In genomic region chr10:105742184-105742583, GRCh38 we compare ENCODE assay signal across 17 cellular contexts.
A peak's percentile ranks its signal among the peaks of the same experiment; 100 is the strongest.
DNase-seq lines count a peak whose midpoint lies in the region; ATAC-seq and TF ChIP-seq lines count a peak whose summit lies in the region.
"Had no signal": no experiment of that assay in that cellular context is flagged by ENCODE, and none has a peak within 500 bp of the region (broad histone marks: within the 10 kb centered on the region; RNA-seq: fewer than 3 reads in every experiment).

No MANE protein-coding gene starts in this region.

- TF ChIP-seq CTCF in A673 (conservative IDR thresholded peaks at IDR 0.05; ENCODE audit: low read depth, low read length) (no peak), NB4 (IDR thresholded peaks at IDR 0.05; ENCODE audit: low read depth, low read length) (no peak), astrocyte of the spinal cord (IDR thresholded peaks at IDR 0.05; ENCODE audit: low read depth, low read length) (no peak), smooth muscle cell (IDR thresholded peaks at IDR 0.05; ENCODE audit: borderline replicate concordance, insufficient read depth, poor library complexity, severe bottlenecking) (no peak)
- TF ChIP-seq CTCF in activated CD8-positive, alpha-beta T cell treated with anti-CD3 and anti-CD28 coated beads for 36 hours (IDR thresholded peaks at IDR 0.05): no peak

- no peaks in the 10 kb centered on the region for H3K4me1 Mint-ChIP-seq in activated CD8-positive, alpha-beta T cell treated with anti-CD3 and anti-CD28 coated beads for 36 hours (ENCODE audit: low read depth)
- H3K4me1 Mint-ChIP-seq: neural crest cell had no signal

- no peaks in the 10 kb centered on the region for H3K79me2 ChIP-seq in smooth muscle cell (ENCODE audit: low read depth)

- H3K9ac ChIP-seq in smooth muscle cell (ENCODE audit: low read depth): no peak overlapping the region

- H3F3A ChIP-seq in smooth muscle cell (ENCODE audit: low read depth): no peaks in the 10 kb centered on the region

- in situ Hi-C loops in astrocyte of the spinal cord (cut with HindIII; ENCODE audit: low sequenced_read_pairs): no loop called here

- H3K27me3 ChIP-seq in A673 (replicated peaks; ENCODE audit: insufficient read depth, low read depth, low read length, poor library complexity) (no peaks in the 10 kb centered on the region), smooth muscle cell (ENCODE audit: low read depth) (no peaks in the 10 kb centered on the region)
- H3K27me3 ChIP-seq: suprapubic skin had no signal

- H3K4me2 ChIP-seq in smooth muscle cell: no peak overlapping the region

- H3K36me3 ChIP-seq in A673 (ENCODE audit: insufficient read depth, low read length, poor library complexity, severe bottlenecking) (no peaks in the 10 kb centered on the region), smooth muscle cell (ENCODE audit: low read depth) (no peaks in the 10 kb centered on the region)
- H3K36me3 ChIP-seq: suprapubic skin had no signal

- H3K4me3 Mint-ChIP-seq in activated CD8-positive, alpha-beta T cell treated with anti-CD3 and anti-CD28 coated beads for 36 hours: no peak overlapping the region
- H3K4me3 Mint-ChIP-seq: activated T-helper 1 cell treated with anti-CD3 and anti-CD28 coated beads, Interleukin-12 subunit alpha, Interleukin-12 subunit beta, Interleukin-2, Interleukin-4 antibody, amounts not matched to agents 30 ng/mL and 10 ng/mL and 1 ng/mL, durations not matched to agents 14 hours and 24 hours and 36 hours; neural crest cell had no signal

- H2AFZ ChIP-seq in smooth muscle cell (ENCODE audit: low read depth): no peak overlapping the region

- POLR2A ChIA-PET in A673 (lab: Charles Lee; ENCODE audit: low non-redundant PET): no interaction called here
- POLR2A ChIA-PET in activated CD8-positive, alpha-beta T cell treated with anti-CD3 and anti-CD28 coated beads for 36 hours (lab: Charles Lee): no interaction called here

- H3K9me3 Mint-ChIP-seq in activated CD8-positive, alpha-beta T cell treated with anti-CD3 and anti-CD28 coated beads for 36 hours: peaks cover 3% of the 10 kb centered on the region
- H3K9me3 Mint-ChIP-seq: activated T-helper 1 cell treated with anti-CD3 and anti-CD28 coated beads, Interleukin-12 subunit alpha, Interleukin-12 subunit beta, Interleukin-2, Interleukin-4 antibody, amounts not matched to agents 30 ng/mL and 10 ng/mL and 1 ng/mL, durations not matched to agents 14 hours and 24 hours and 36 hours had no signal

- peak; percentile 68 for DNase-seq in A673 (ENCODE audit: low spot score)
- peak; percentile 4 for DNase-seq in NB4 (ENCODE audit: low read depth)
- peak; percentile 1 for DNase-seq in astrocyte of the spinal cord (ENCODE audit: low read depth, low spot score)
- peak; percentile 47 for DNase-seq in kidney tubule cell (ENCODE audit: low spot score)
- no peak for DNase-seq in smooth muscle cell (lab: John Stamatoyannopoulos, UW; ENCODE audit: unreplicated experiment)
- DNase-seq in AML-193 (lab: John Stamatoyannopoulos, UW): no peak
- no peak for DNase-seq in activated CD8-positive, alpha-beta T cell treated with anti-CD3 and anti-CD28 coated beads for 36 hours
- no peak for DNase-seq in iPS-NIHi11 (ENCODE audit: low spot score)
- DNase-seq: kidney glomerular epithelial cell; midbrain; NCI-H1930; stimulated activated CD4-positive, alpha-beta T cell treated with anti-CD3 and anti-CD28 coated beads, Interleukin-15, amount 100 ng/mL, for 24 hours had no signal

- H3K4me1 ChIP-seq in A673 (ENCODE audit: insufficient read depth, low read length, poor library complexity, severe bottlenecking) (peaks cover 8% of the 10 kb centered on the region), smooth muscle cell (ENCODE audit: low read depth) (no peaks in the 10 kb centered on the region)
- H3K4me1 ChIP-seq: suprapubic skin had no signal

- 12% methylated on average over 1 of the region's 1 CpG for WGBS in smooth muscle cell (ENCODE audit: low lambda C conversion rate)

- no TSS peak for BruUV-seq in A673 (replicated peaks; lab: Mats Ljungman, UMichigan)

- CTCF ChIA-PET in A673 (lab: Charles Lee): no interaction called here
- CTCF ChIA-PET in activated CD8-positive, alpha-beta T cell treated with anti-CD3 and anti-CD28 coated beads for 36 hours (lab: Charles Lee): no interaction called here

- H3K27ac ChIP-seq in A673 (ENCODE audit: low read depth, low read length, poor library complexity, severe bottlenecking) (no peak overlapping the region), smooth muscle cell (ENCODE audit: low read depth) (no peak overlapping the region)
- H3K27ac ChIP-seq: suprapubic skin had no signal

- no peaks in the 10 kb centered on the region for H3K27me3 Mint-ChIP-seq in activated CD8-positive, alpha-beta T cell treated with anti-CD3 and anti-CD28 coated beads for 36 hours

- no peaks in the 10 kb centered on the region for H3K36me3 Mint-ChIP-seq in activated CD8-positive, alpha-beta T cell treated with anti-CD3 and anti-CD28 coated beads for 36 hours (ENCODE audit: low read depth)
- H3K36me3 Mint-ChIP-seq: activated naive CD4-positive, alpha-beta T cell treated with anti-CD3 and anti-CD28 coated beads, Interleukin-2, amount 50 U/mL, for 72 hours; brain had no signal

- no peak for TF ChIP-seq POLR2A in NB4 (IDR thresholded peaks at IDR 0.05; ENCODE audit: extremely low read depth, insufficient read length)

- intact Hi-C loops in A673 (cut with micrococcal nuclease; ENCODE audit: unreplicated experiment): no loop called here
- intact Hi-C loops in activated CD8-positive, alpha-beta T cell treated with anti-CD3 and anti-CD28 coated beads for 36 hours (cut with micrococcal nuclease): no loop called here

- no peaks in the 10 kb centered on the region for H4K20me1 ChIP-seq in smooth muscle cell (ENCODE audit: low read depth)

- H3K9me3 ChIP-seq in A673 (ENCODE audit: low read depth, low read length, poor library complexity, severe bottlenecking) (no peaks in the 10 kb centered on the region), smooth muscle cell (replicated peaks; ENCODE audit: low read depth) (no peaks in the 10 kb centered on the region)
- H3K9me3 ChIP-seq: suprapubic skin had no signal

- no peak overlapping the region for H3K4me3 ChIP-seq in A673 (ENCODE audit: low read depth, low read length, poor library complexity, severe bottlenecking)
- no peak overlapping the region for H3K4me3 ChIP-seq in NB4 (ENCODE audit: low read depth, low read length)
- no peak overlapping the region for H3K4me3 ChIP-seq in astrocyte of the spinal cord (ENCODE audit: low read depth, low read length)
- no peak overlapping the region for H3K4me3 ChIP-seq in smooth muscle cell
- H3K4me3 ChIP-seq: suprapubic skin had no signal

- ATAC-seq in activated CD8-positive, alpha-beta T cell treated with anti-CD3 and anti-CD28 coated beads for 36 hours: no peak
- ATAC-seq: activated naive CD4-positive, alpha-beta T cell treated with anti-CD3 and anti-CD28 coated beads, Interleukin-2, amount 50 U/mL, for 72 hours had no signal

- H3K27ac Mint-ChIP-seq in activated CD8-positive, alpha-beta T cell treated with anti-CD3 and anti-CD28 coated beads for 36 hours: no peak overlapping the region
- H3K27ac Mint-ChIP-seq: activated naive CD4-positive, alpha-beta T cell treated with anti-CD3 and anti-CD28 coated beads, Interleukin-2, amount 50 U/mL, for 72 hours; activated T-helper 1 cell treated with anti-CD3 and anti-CD28 coated beads, Interleukin-12 subunit alpha, Interleukin-12 subunit beta, Interleukin-2, Interleukin-4 antibody, amounts not matched to agents 30 ng/mL and 10 ng/mL and 1 ng/mL, durations not matched to agents 14 hours and 24 hours and 36 hours had no signal

Comparison
In these comparisons a context has a peak if more than half of its experiments do, and no peak if none do; other contexts are left out.
1. DNase-seq: peak in A673 (single experiment), NB4 (single experiment), astrocyte of the spinal cord (single experiment) and kidney tubule cell (single experiment); none in smooth muscle cell (single experiment), AML-193 (0 of 2), activated CD8-positive, alpha-beta T cell treated with anti-CD3 and anti-CD28 coated beads for 36 hours (single experiment) and iPS-NIHi11 (single experiment).